In the genomic region with DNA sequence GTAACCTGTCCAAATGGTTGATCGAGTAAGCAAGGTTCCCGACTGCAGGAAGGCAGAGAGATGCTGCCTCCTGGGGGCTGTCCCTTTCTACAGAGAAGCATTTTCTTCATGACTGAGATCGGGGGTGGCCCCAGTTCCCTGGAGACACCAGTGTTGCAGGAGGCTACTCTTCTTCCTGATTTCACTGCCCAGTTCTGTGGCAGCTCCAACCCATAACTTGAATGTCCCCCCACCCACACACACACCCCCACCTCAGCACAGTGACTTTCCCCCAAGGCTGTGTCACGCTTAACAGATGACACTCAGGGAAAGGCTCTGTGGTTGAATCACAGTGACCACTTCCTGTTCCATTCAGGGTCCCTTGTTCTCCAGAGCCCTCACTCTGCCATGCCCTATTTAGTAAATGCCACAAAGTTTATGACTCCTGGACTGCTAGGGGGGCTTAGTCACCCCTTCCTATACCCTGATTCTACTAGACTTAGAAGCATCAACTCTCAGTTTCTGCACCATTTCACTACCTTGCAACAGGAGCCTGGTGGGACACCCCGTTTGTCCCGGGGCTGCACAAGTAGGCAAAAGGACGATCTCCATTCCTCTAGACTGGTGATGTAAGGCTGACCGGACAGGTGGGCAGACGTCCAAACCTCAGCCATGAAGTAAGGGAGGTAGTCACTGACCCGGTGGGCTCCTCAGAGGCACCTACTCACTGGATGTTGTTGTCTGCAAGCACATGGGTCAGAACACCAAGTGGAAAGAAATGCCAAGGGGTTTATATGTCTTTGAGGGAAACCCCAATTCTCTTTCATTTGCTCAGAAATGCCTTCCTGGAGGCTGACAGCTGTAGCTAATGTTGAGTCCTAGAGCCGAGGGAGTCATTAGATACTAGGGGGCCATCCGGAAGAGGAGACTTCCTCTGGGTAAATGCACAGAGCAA, we compare ENCODE assay signal across 1 cellular context.
TF ChIP-seq lines count a peak whose summit lies in the region.

No MANE protein-coding gene starts in this region.

TF ChIP-seq in GM23338, 12 proteins besides CTCF, POLR2A, EP300 and RAD21 (continued from another document):
- TF ChIP-seq, protein P1, sequence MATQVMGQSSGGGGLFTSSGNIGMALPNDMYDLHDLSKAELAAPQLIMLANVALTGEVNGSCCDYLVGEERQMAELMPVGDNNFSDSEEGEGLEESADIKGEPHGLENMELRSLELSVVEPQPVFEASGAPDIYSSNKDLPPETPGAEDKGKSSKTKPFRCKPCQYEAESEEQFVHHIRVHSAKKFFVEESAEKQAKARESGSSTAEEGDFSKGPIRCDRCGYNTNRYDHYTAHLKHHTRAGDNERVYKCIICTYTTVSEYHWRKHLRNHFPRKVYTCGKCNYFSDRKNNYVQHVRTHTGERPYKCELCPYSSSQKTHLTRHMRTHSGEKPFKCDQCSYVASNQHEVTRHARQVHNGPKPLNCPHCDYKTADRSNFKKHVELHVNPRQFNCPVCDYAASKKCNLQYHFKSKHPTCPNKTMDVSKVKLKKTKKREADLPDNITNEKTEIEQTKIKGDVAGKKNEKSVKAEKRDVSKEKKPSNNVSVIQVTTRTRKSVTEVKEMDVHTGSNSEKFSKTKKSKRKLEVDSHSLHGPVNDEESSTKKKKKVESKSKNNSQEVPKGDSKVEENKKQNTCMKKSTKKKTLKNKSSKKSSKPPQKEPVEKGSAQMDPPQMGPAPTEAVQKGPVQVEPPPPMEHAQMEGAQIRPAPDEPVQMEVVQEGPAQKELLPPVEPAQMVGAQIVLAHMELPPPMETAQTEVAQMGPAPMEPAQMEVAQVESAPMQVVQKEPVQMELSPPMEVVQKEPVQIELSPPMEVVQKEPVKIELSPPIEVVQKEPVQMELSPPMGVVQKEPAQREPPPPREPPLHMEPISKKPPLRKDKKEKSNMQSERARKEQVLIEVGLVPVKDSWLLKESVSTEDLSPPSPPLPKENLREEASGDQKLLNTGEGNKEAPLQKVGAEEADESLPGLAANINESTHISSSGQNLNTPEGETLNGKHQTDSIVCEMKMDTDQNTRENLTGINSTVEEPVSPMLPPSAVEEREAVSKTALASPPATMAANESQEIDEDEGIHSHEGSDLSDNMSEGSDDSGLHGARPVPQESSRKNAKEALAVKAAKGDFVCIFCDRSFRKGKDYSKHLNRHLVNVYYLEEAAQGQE (IDR thresholded peaks at IDR 0.05; ENCODE audit: unreplicated experiment), result no peak
- TF ChIP-seq, protein P2, sequence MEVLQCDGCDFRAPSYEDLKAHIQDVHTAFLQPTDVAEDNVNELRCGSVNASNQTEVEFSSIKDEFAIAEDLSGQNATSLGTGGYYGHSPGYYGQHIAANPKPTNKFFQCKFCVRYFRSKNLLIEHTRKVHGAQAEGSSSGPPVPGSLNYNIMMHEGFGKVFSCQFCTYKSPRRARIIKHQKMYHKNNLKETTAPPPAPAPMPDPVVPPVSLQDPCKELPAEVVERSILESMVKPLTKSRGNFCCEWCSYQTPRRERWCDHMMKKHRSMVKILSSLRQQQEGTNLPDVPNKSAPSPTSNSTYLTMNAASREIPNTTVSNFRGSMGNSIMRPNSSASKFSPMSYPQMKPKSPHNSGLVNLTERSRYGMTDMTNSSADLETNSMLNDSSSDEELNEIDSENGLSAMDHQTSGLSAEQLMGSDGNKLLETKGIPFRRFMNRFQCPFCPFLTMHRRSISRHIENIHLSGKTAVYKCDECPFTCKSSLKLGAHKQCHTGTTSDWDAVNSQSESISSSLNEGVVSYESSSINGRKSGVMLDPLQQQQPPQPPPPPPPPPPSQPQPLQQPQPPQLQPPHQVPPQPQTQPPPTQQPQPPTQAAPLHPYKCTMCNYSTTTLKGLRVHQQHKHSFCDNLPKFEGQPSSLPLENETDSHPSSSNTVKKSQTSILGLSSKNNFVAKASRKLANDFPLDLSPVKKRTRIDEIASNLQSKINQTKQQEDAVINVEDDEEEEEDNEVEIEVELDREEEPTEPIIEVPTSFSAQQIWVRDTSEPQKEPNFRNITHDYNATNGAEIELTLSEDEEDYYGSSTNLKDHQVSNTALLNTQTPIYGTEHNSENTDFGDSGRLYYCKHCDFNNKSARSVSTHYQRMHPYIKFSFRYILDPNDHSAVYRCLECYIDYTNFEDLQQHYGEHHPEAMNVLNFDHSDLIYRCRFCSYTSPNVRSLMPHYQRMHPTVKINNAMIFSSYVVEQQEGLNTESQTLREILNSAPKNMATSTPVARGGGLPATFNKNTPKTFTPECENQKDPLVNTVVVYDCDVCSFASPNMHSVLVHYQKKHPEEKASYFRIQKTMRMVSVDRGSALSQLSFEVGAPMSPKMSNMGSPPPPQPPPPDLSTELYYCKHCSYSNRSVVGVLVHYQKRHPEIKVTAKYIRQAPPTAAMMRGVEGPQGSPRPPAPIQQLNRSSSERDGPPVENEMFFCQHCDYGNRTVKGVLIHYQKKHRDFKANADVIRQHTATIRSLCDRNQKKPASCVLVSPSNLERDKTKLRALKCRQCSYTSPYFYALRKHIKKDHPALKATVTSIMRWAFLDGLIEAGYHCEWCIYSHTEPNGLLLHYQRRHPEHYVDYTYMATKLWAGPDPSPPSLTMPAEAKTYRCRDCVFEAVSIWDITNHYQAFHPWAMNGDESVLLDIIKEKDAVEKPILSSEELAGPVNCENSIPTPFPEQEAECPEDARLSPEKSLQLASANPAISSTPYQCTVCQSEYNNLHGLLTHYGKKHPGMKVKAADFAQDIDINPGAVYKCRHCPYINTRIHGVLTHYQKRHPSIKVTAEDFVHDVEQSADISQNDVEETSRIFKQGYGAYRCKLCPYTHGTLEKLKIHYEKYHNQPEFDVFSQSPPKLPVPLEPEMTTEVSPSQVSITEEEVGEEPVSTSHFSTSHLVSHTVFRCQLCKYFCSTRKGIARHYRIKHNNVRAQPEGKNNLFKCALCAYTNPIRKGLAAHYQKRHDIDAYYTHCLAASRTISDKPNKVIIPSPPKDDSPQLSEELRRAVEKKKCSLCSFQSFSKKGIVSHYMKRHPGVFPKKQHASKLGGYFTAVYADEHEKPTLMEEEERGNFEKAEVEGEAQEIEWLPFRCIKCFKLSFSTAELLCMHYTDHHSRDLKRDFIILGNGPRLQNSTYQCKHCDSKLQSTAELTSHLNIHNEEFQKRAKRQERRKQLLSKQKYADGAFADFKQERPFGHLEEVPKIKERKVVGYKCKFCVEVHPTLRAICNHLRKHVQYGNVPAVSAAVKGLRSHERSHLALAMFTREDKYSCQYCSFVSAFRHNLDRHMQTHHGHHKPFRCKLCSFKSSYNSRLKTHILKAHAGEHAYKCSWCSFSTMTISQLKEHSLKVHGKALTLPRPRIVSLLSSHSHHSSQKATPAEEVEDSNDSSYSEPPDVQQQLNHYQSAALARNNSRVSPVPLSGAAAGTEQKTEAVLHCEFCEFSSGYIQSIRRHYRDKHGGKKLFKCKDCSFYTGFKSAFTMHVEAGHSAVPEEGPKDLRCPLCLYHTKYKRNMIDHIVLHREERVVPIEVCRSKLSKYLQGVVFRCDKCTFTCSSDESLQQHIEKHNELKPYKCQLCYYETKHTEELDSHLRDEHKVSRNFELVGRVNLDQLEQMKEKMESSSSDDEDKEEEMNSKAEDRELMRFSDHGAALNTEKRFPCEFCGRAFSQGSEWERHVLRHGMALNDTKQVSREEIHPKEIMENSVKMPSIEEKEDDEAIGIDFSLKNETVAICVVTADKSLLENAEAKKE (CRISPR knock-in tag; IDR thresholded peaks at IDR 0.05), result no peak
